25 cellular contexts compared by ENCODE assay signal in genomic region chr5:159976921-159977320, GRCh38. TPM values are rescaled to one million over a fixed set of nuclear protein-coding genes. Genes with fewer than 3 reads are reported as not detected.
A peak's percentile ranks its signal among the peaks of the same experiment; 100 is the strongest.
DNase-seq lines count a peak whose midpoint lies in the region; ATAC-seq, FAIRE-seq and TF ChIP-seq lines count a peak whose summit lies in the region.
"Had no signal": no experiment of that assay in that cellular context is flagged by ENCODE, and none has a peak within 500 bp of the region (broad histone marks: within the 10 kb centered on the region; RNA-seq: fewer than 3 reads in every experiment).

No MANE protein-coding gene starts in this region.

- FAIRE-seq in A549 (lab: Jason Lieb, UNC) (no peak), K562 (lab: Jason Lieb, UNC) (no peak)
- FAIRE-seq: A204.1, D721Med, GM12878, GM12892, GM18507 had no signal

- H3K79me2 ChIP-seq in K562 (ENCODE audit: control insufficient read depth, insufficient read depth, low read length) (no peaks in the 10 kb centered on the region), osteoblast (ENCODE audit: insufficient read depth, low read length) (no peaks in the 10 kb centered on the region)

- H2AFZ ChIP-seq in IMR-90 (replicated peaks; ENCODE audit: low read length, poor library complexity) (peak overlapping the region; percentile 10), K562 (ENCODE audit: low read depth, low read length) (no peak overlapping the region), osteoblast (ENCODE audit: low read length) (no peak overlapping the region)

- no peaks in the 10 kb centered on the region for H3K79me1 ChIP-seq in IMR-90 (ENCODE audit: low read depth in 1 of 2, low read length in 2 of 2)

- TF ChIP-seq RAD21 in A549 (conservative IDR thresholded peaks at IDR 0.05 in 1 of 2, IDR thresholded peaks at IDR 0.05 in 1 of 2), result no peak
- no peak for TF ChIP-seq RAD21 in IMR-90 (IDR thresholded peaks at IDR 0.05; ENCODE audit: low read length)
- TF ChIP-seq RAD21 in K562 (CRISPR knock-in tag; conservative IDR thresholded peaks at IDR 0.05 in 1 of 2, IDR thresholded peaks at IDR 0.05 in 1 of 2), result no peak

- no peak for TF ChIP-seq EP300 in A549 (IDR thresholded peaks at IDR 0.05)
- TF ChIP-seq EP300 in K562 (IDR thresholded peaks at IDR 0.05; ENCODE audit: low read length), result no peak

- dilution Hi-C loops in IMR-90 (cut with HindIII; ENCODE audit: low sequenced_read_pairs, unreplicated experiment), result no loop called here

- POLR2A ChIA-PET in A549 (lab: Yijun Ruan, JAX), result no interaction called here
- POLR2A ChIA-PET in IMR-90 (lab: Charles Lee; ENCODE audit: unreplicated experiment), result no interaction called here
- POLR2A ChIA-PET in K562 (lab: Yijun Ruan, JAX), result no interaction called here

- no peak overlapping the region for H4K8ac ChIP-seq in IMR-90 (ENCODE audit: low read depth in 2 of 2, low read length in 2 of 2)

- H3K56ac ChIP-seq in IMR-90 (ENCODE audit: extremely low read depth, insufficient read depth, low read length), result no peak overlapping the region

- no peak overlapping the region for H3K4me3 ChIP-seq in A549
- H3K4me3 ChIP-seq in IMR-90 (ENCODE audit: insufficient read depth, low read depth, low read length), result no peak overlapping the region
- no peak overlapping the region for H3K4me3 ChIP-seq in K562
- H3K4me3 ChIP-seq in osteoblast (ENCODE audit: insufficient read depth, low read length), result no peak overlapping the region
- H3K4me3 ChIP-seq: BLaER1 treated with 17β-estradiol and CSF1 and Interleukin-3, amounts not matched to agents 10 nM and 100 nM; GM12878 had no signal

- no peak overlapping the region for H3K18ac ChIP-seq in IMR-90 (ENCODE audit: low read depth, low read length)

- H4K91ac ChIP-seq in IMR-90 (ENCODE audit: insufficient read depth, low read depth, low read length), result peak overlapping the region; percentile 51

- TF ChIP-seq POLR2A in A549 (IDR thresholded peaks at IDR 0.05; ENCODE audit: low read length) (no peak), IMR-90 (IDR thresholded peaks at IDR 0.05; ENCODE audit: low read depth, low read length) (no peak), K562 (conservative IDR thresholded peaks at IDR 0.05) (no peak)

- BruUV-seq in IMR-90 (replicated peaks; lab: Mats Ljungman, UMichigan), result no TSS peak
- BruUV-seq in K562 (replicated peaks; lab: Mats Ljungman, UMichigan), result no TSS peak

- no peak overlapping the region for H4K5ac ChIP-seq in IMR-90 (ENCODE audit: low read depth, low read length)

- H3K4me1 ChIP-seq in A549 (peaks cover 3% of the 10 kb centered on the region; the same call in 1 of the 3 replicates), IMR-90 (ENCODE audit: control insufficient read depth, insufficient read depth, low read length) (peaks cover 10% of the 10 kb centered on the region), K562 (replicated peaks in 1 of 2; ENCODE audit: control insufficient read depth in 2 of 2, insufficient read depth in 2 of 2, low read length in 2 of 2) (peaks cover 0 to 3% of the 10 kb centered on the region in 2 experiments; a peak in 1 of 5 replicates), osteoblast (ENCODE audit: insufficient read depth, low read length) (peaks cover 24% of the 10 kb centered on the region)
- H3K4me1 ChIP-seq: Caco-2 had no signal

- H3K9me3 ChIP-seq in A549 (no peaks in the 10 kb centered on the region), IMR-90 (ENCODE audit: control insufficient read depth, insufficient read depth, low read length) (no peaks in the 10 kb centered on the region), K562 (replicated peaks; ENCODE audit: control insufficient read depth, insufficient read depth, low read depth, low read length) (no peaks in the 10 kb centered on the region), osteoblast (ENCODE audit: low read depth, low read length) (no peaks in the 10 kb centered on the region)
- H3K9me3 ChIP-seq: Caco-2 had no signal

- H3K4me2 ChIP-seq in A549, result no peak overlapping the region
- no peak overlapping the region for H3K4me2 ChIP-seq in IMR-90 (ENCODE audit: low read depth, low read length)
- no peak overlapping the region for H3K4me2 ChIP-seq in K562 (ENCODE audit: insufficient read depth, low read length)
- H3K4me2 ChIP-seq in osteoblast (ENCODE audit: insufficient read depth, low read length), result no peak overlapping the region
- H3K4me2 ChIP-seq: BLaER1 treated with 17β-estradiol and CSF1 and Interleukin-3, amounts not matched to agents 10 nM and 100 nM had no signal

- H3K36me3 ChIP-seq in IMR-90 (ENCODE audit: control insufficient read depth, insufficient read depth, low read length) (no peaks in the 10 kb centered on the region), K562 (ENCODE audit: control insufficient read depth, insufficient read depth, low read length) (no peaks in the 10 kb centered on the region), osteoblast (ENCODE audit: insufficient read depth, low read length) (no peaks in the 10 kb centered on the region)
- H3K36me3 ChIP-seq: BLaER1 treated with 17β-estradiol and CSF1 and Interleukin-3, amounts not matched to agents 10 nM and 100 nM had no signal

- no peak overlapping the region for H3K23ac ChIP-seq in IMR-90 (ENCODE audit: low read depth, low read length)

- CTCF ChIA-PET in A549 (lab: Yijun Ruan, JAX), result interaction anchor here (1.3 to 4.6 kb wide), 3 partner anchors 10 to 690 kb away, joined by 3 to 34 read pairs (median 3); no protein-coding TSS in a partner anchor
- CTCF ChIA-PET in IMR-90 (lab: Yijun Ruan, JAX), result interaction anchor here (0.5 to 2.6 kb wide), 4 partner anchors 10 to 524 kb away, joined by 3 to 13 read pairs (median 4); no protein-coding TSS in a partner anchor
- CTCF ChIA-PET in K562 (lab: Yijun Ruan, JAX; ENCODE audit: low intra/inter-chr PET ratio), result no interaction called here

- H2AK9ac ChIP-seq in IMR-90 (replicated peaks; ENCODE audit: low read depth, low read length, poor library complexity), result no peak overlapping the region

- H3K9ac ChIP-seq in IMR-90 (ENCODE audit: low read depth, low read length) (no peak overlapping the region), K562 (ENCODE audit: insufficient read depth in 1 of 2, low read depth in 2 of 2, low read length in 2 of 2) (no peak overlapping the region)
- H3K9ac ChIP-seq: BLaER1 treated with 17β-estradiol and CSF1 and Interleukin-3, amounts not matched to agents 10 nM and 100 nM had no signal

- H2BK5ac ChIP-seq in IMR-90 (ENCODE audit: low read depth, low read length, poor library complexity, severe bottlenecking), result no peak overlapping the region

- H3K27ac ChIP-seq in A549 (no peak overlapping the region), IMR-90 (ENCODE audit: insufficient read depth, low read length) (no peak overlapping the region), K562 (ENCODE audit: extremely low read depth, low read depth, low read length) (no peak overlapping the region), osteoblast (ENCODE audit: low read depth, low read length) (no peak overlapping the region)
- H3K27ac ChIP-seq: BLaER1 treated with 17β-estradiol and CSF1 and Interleukin-3, amounts not matched to agents 10 nM and 100 nM; C4-2B had no signal

- DNase-seq in A549 (ENCODE audit: low read depth in 1 of 2, low spot score in 1 of 2) (no peak), IMR-90 (no peak), K562 (ENCODE audit: extremely low read depth in 1 of 4, low spot score in 3 of 4) (no peak), osteoblast (ENCODE audit: insufficient read length, low spot score, missing footprints) (peak; percentile 62), NCI-H446 (lab: John Stamatoyannopoulos, UW) (no peak), NCI-H1105 (lab: John Stamatoyannopoulos, UW) (no peak), dermis blood vessel endothelial cell (no peak)
- DNase-seq: 8988T; AML-193; Caco-2; Calu3; CD4-positive, alpha-beta T cell; CD8-positive, alpha-beta T cell; DMS53; DMS79; DND-41; EL; GDM1 had no signal

- H3K27me3 ChIP-seq in IMR-90 (ENCODE audit: control insufficient read depth, insufficient read depth, low read length) (no peaks in the 10 kb centered on the region), K562 (ENCODE audit: control insufficient read depth in 2 of 2, insufficient read depth in 2 of 2, low read length in 2 of 2) (peaks cover 16 to 38% of the 10 kb centered on the region in 2 experiments), osteoblast (ENCODE audit: insufficient read depth, low read length) (no peaks in the 10 kb centered on the region)

- TF ChIP-seq CTCF in A549 (IDR thresholded peaks at IDR 0.05) (no peak), IMR-90 (conservative IDR thresholded peaks at IDR 0.05; ENCODE audit: low read depth, low read length) (no peak), K562 (IDR thresholded peaks at IDR 0.05 in 2 of 3, conservative IDR thresholded peaks at IDR 0.05 in 1 of 3; ENCODE audit: insufficient read depth in 2 of 3, low read depth in 1 of 3, low read length in 3 of 3) (no peak), osteoblast (IDR thresholded peaks at IDR 0.05; ENCODE audit: extremely low read depth, low read depth, low read length) (no peak)

- H3K4ac ChIP-seq in IMR-90 (ENCODE audit: low read depth, low read length), result 0 out of 2 replicates have a peak overlapping the region, but pooled peaks have one; percentile 41

- peaks cover 3% of the 10 kb centered on the region; the same call in 1 of the 2 replicates for H4K20me1 ChIP-seq in IMR-90 (ENCODE audit: insufficient read depth, low read length)
- no peaks in the 10 kb centered on the region for H4K20me1 ChIP-seq in K562 (replicated peaks; ENCODE audit: control insufficient read depth, insufficient read depth, low read length)
- H4K20me1 ChIP-seq in osteoblast (ENCODE audit: insufficient read depth, low read length), result no peaks in the 10 kb centered on the region
- H4K20me1 ChIP-seq: BLaER1 treated with 17β-estradiol and CSF1 and Interleukin-3, amounts not matched to agents 10 nM and 100 nM had no signal

- H3K14ac ChIP-seq in IMR-90 (replicated peaks; ENCODE audit: low read depth, low read length), result no peak overlapping the region

- H3K9me1 ChIP-seq in IMR-90 (ENCODE audit: insufficient read depth, low read length), result peaks cover 9% of the 10 kb centered on the region
- no peaks in the 10 kb centered on the region for H3K9me1 ChIP-seq in K562 (ENCODE audit: control insufficient read depth, insufficient read depth, low read length)

- peak overlapping the region; percentile 69 for H2BK20ac ChIP-seq in IMR-90 (ENCODE audit: low read depth, low read length)

- intact Hi-C loops in IMR-90 (cut with micrococcal nuclease) (loop anchor here (5.0 to 10.0 kb wide), 4 partner anchors 212 to 812 kb away; partner anchors contain the start of gene RNF145), K562 (cut with micrococcal nuclease) (no loop called here)

- peak overlapping the region; percentile 8; the same call in 1 of the 3 replicates for H2BK15ac ChIP-seq in IMR-90 (ENCODE audit: low read depth, low read length)

- in situ Hi-C loops in IMR-90 (cut with MboI; ENCODE audit: low sequenced_read_pairs) (no loop called here), K562 (cut with MboI) (loop anchor here (10.0 to 25.0 kb wide), 2 partner anchors 532 to 815 kb away; no protein-coding TSS in a partner anchor)

- 92% methylated on average over 3 of the region's 3 CpGs for WGBS in A549 (ENCODE audit: missing lambda C conversion rate)
- WGBS in IMR-90 (ENCODE audit: extremely low coverage in 2 of 2, insufficient read length in 1 of 2), 2 experiments, result no CpG with 5 or more reads among the region's 3 CpGs
- 0% methylated on average over 3 of the region's 3 CpGs for WGBS in K562 (ENCODE audit: insufficient coverage, low coverage, missing lambda C conversion rate)

- H2BK120ac ChIP-seq in IMR-90 (ENCODE audit: low read depth, low read length), result peak overlapping the region; percentile 61

- peak overlapping the region; percentile 55; the same call in 1 of the 2 replicates for H2AK5ac ChIP-seq in IMR-90 (ENCODE audit: low read depth, low read length)

- no peak for ATAC-seq in A549
- ATAC-seq in IMR-90 (ENCODE audit: low read depth), result no peak
- ATAC-seq in K562, result no peak
- ATAC-seq: CD8-positive, alpha-beta T cell; GM12878 had no signal

RNA-seq across cellular contexts. Expression of gene TTC1, which starts 32.0 kb away (rescaled TPM):
- 48.6 and 64.9 TPM in 2 replicates for polyA plus RNA-seq in A549 (2011; rRNA removed)
- 27.3 and 29.1 TPM in 2 replicates for polyA plus RNA-seq in A549 (2012; cell fraction: cytosol; rRNA removed)
- 10.4 and 19.2 TPM in 2 replicates for polyA plus RNA-seq in A549 (2012; cell fraction: nucleus; rRNA removed)
- 77.8 to 79.7 TPM (median 78.1 TPM) in 3 replicates for polyA plus RNA-seq in A549 (2017; fragmentation: RNase III; extraction: RNeasy Plus Mini Kit Qiagen cat#74134 plus additional on column Dnase treatment)
- polyA minus RNA-seq in A549 (2011; rRNA and poly(A)+ RNA removed), result 23.3 and 24.6 TPM in 2 replicates
- total RNA-seq in IMR-90 (2012; rRNA removed), result 23.1 and 46.9 TPM in 2 replicates
- 36.0 and 41.1 TPM in 2 replicates for polyA plus RNA-seq in IMR-90 (2012; rRNA removed)
- polyA plus RNA-seq in IMR-90 (2012; cell fraction: cytosol; rRNA removed), result 6.2 and 23.5 TPM in 2 replicates
- 2.0 and 11.3 TPM in 2 replicates for polyA plus RNA-seq in IMR-90 (2012; cell fraction: nucleus; rRNA removed; ENCODE audit: low replicate concordance)
- 13.2 and 19.2 TPM in 2 replicates for total RNA-seq in K562 (2011; cell fraction: chromatin; rRNA removed; ENCODE audit: low replicate concordance)
- 6.5 and 9.9 TPM in 2 replicates for total RNA-seq in K562 (2011; cell fraction: nucleolus; rRNA removed)
- total RNA-seq in K562 (2011; cell fraction: nucleoplasm; rRNA removed), result 12.8 and 15.0 TPM in 2 replicates
- 60.5 and 66.3 TPM in 2 replicates for total RNA-seq in K562 (2014; rRNA removed)
- total RNA-seq in K562 (2014; rRNA removed; fragmentation: Illumina TruSeq; extraction: Trizol), result 83.0 and 97.2 TPM in 2 replicates
- total RNA-seq in K562 (2015; rRNA removed; fragmentation: Illumina TruSeq; extraction: Trizol), result 78.8 and 87.7 TPM in 2 replicates
- total RNA-seq in K562 (2021), result 52.6 and 55.0 TPM in 2 replicates
- 35.3 and 51.9 TPM in 2 replicates for polyA plus RNA-seq in K562 (2011; rRNA removed)
- polyA plus RNA-seq in K562 (2011; cell fraction: cytosol; rRNA removed), result 27.0 and 34.0 TPM in 2 replicates
- 9.7 and 12.5 TPM in 2 replicates for polyA plus RNA-seq in K562 (2011; cell fraction: nucleus; rRNA removed)
- polyA plus RNA-seq in K562 (2012), result 66.6 and 72.0 TPM in 2 replicates
- polyA plus RNA-seq in K562 (2014; fragmentation: Illumina TruSeq; extraction: Trizol), result 109 and 130 TPM in 2 replicates
- polyA plus RNA-seq in K562 (2014; fragmentation: Nextera tagmentation; extraction: Ambion mirVana), result 100 to 1,000 TPM; 121 to 173 TPM
- 83.3 and 98.4 TPM in 2 replicates for polyA plus RNA-seq in K562 (2014; rRNA removed)
- polyA minus RNA-seq in K562 (2011; rRNA and poly(A)+ RNA removed), result 47.9 and 51.0 TPM in 2 replicates
- 15.5 and 16.9 TPM in 2 replicates for polyA minus RNA-seq in K562 (2011; cell fraction: cytosol; rRNA and poly(A)+ RNA removed)
- polyA minus RNA-seq in K562 (2011; cell fraction: nucleus; rRNA and poly(A)+ RNA removed), result 5.8 and 10.2 TPM in 2 replicates
- 43.9 and 49.9 TPM in 2 replicates for total RNA-seq in osteoblast
- total RNA-seq in dermis blood vessel endothelial cell, result 56.7 and 74.8 TPM in 2 replicates

Comparison
In these comparisons a context has a peak if more than half of its experiments do, and no peak if none do; other contexts are left out.
1. Of the 35 proteins assayed by ChIP-seq in both K562 and A549: peak only in K562: none; only in A549: MAFK; in both: none; in neither: 34.